Comparison of ENCODE assay signal across 15 cellular contexts in genomic region chr14:32710351-32711102, GRCh38.
A peak's percentile ranks its signal among the peaks of the same experiment; 100 is the strongest.
DNase-seq lines count a peak whose midpoint lies in the region; ATAC-seq and TF ChIP-seq lines count a peak whose summit lies in the region.
"Had no signal": no experiment of that assay in that cellular context is flagged by ENCODE, and none has a peak within 500 bp of the region (broad histone marks: within the 10 kb centered on the region; RNA-seq: fewer than 3 reads in every experiment).

No MANE protein-coding gene starts in this region.

- TF ChIP-seq EP300 in esophagus muscularis mucosa (IDR thresholded peaks at IDR 0.05), result no peak

- no peaks in the 10 kb centered on the region for H3K27me3 Mint-ChIP-seq in neural crest cell (ENCODE audit: low read depth)
- H3K27me3 Mint-ChIP-seq: activated CD4-positive, alpha-beta memory T cell treated with anti-CD3 and anti-CD28 coated beads for 36 hours had no signal

- H3K4me3 Mint-ChIP-seq in neural crest cell, result peak overlapping the region; percentile 11
- H3K4me3 Mint-ChIP-seq: activated CD4-positive, alpha-beta memory T cell treated with anti-CD3 and anti-CD28 coated beads for 36 hours; mesothelial cell of epicardium had no signal

- TF ChIP-seq POLR2A in esophagus muscularis mucosa (IDR thresholded peaks at IDR 0.05; ENCODE audit: low read depth), result no peak

- DNase-seq in Daoy (ENCODE audit: low read depth) (peak; percentile 66), OCI-M1 (lab: John Stamatoyannopoulos, UW) (peak; percentile 28), esophagus muscularis mucosa (ENCODE audit: extremely low spot score) (no peak), neural crest cell (ENCODE audit: low read depth, low spot score) (no peak), germinal center (ENCODE audit: low spot score) (no peak), NAMALWA (ENCODE audit: low spot score) (no peak), NCI-H1436 (lab: John Stamatoyannopoulos, UW) (no peak)
- DNase-seq: stimulated activated CD4-positive, alpha-beta T cell treated with anti-CD3 and anti-CD28 coated beads, Interleukin-4, amount 100 ng/mL, for 1 hour; stimulated activated naive CD4-positive, alpha-beta T cell; T1000 had no signal

- H3K9me3 Mint-ChIP-seq in neural crest cell, result no peaks in the 10 kb centered on the region
- H3K9me3 Mint-ChIP-seq: activated CD4-positive, alpha-beta memory T cell treated with anti-CD3 and anti-CD28 coated beads for 36 hours; mesothelial cell of epicardium had no signal

- H3K4me3 ChIP-seq in esophagus muscularis mucosa, result peak overlapping the region; percentile 36 to 43 (median 38)
- H3K4me3 ChIP-seq: cardiac muscle cell had no signal

- H3K9me3 ChIP-seq in esophagus muscularis mucosa, result no peaks in the 10 kb centered on the region
- H3K9me3 ChIP-seq: BE2C had no signal

- H3K4me1 ChIP-seq in esophagus muscularis mucosa, result peaks cover 15 to 51% (median 43%) of the 10 kb centered on the region in 4 donors

- no peaks in the 10 kb centered on the region for H3K36me3 Mint-ChIP-seq in neural crest cell (ENCODE audit: low read depth)
- H3K36me3 Mint-ChIP-seq: activated CD4-positive, alpha-beta memory T cell treated with anti-CD3 and anti-CD28 coated beads for 36 hours; mesothelial cell of epicardium had no signal

- intact Hi-C loops in esophagus muscularis mucosa (cut with DNase I), result loop anchor here (5.0 to 10.0 kb wide), 3 partner anchors 133 to 1084 kb away; partner anchors contain the start of gene NPAS3

- H3K27ac ChIP-seq in esophagus muscularis mucosa (replicated peaks in 1 of 4), result peak overlapping the region; percentile 72 to 80 (median 74)
- H3K27ac ChIP-seq: cardiac muscle cell had no signal

- peaks cover 36% of the 10 kb centered on the region for H3K4me1 Mint-ChIP-seq in neural crest cell

- TF ChIP-seq CTCF in esophagus muscularis mucosa (IDR thresholded peaks at IDR 0.05) (no peak), neural crest cell (conservative IDR thresholded peaks at IDR 0.05) (no peak)

- no peaks in the 10 kb centered on the region for H3K36me3 ChIP-seq in esophagus muscularis mucosa
- H3K36me3 ChIP-seq: BE2C, cardiac muscle cell had no signal

- ATAC-seq in HG02610 (IDR thresholded peaks at IDR 0.05; ENCODE audit: unreplicated experiment), result no peak

- H3K27me3 ChIP-seq in esophagus muscularis mucosa, result no peaks in the 10 kb centered on the region
- H3K27me3 ChIP-seq: BE2C, cardiac muscle cell had no signal

- no peak overlapping the region for H3K27ac Mint-ChIP-seq in neural crest cell (ENCODE audit: unreplicated experiment)
- H3K27ac Mint-ChIP-seq: activated CD4-positive, alpha-beta memory T cell treated with anti-CD3 and anti-CD28 coated beads for 36 hours; mesothelial cell of epicardium had no signal

- 31% methylated on average over 10 of the region's 11 CpGs for WGBS in esophagus muscularis mucosa

Comparison
In these comparisons a context has a peak if more than half of its experiments do, and no peak if none do; other contexts are left out.
1. DNase-seq: peak in Daoy (single experiment) and OCI-M1 (single experiment); none in esophagus muscularis mucosa (single experiment), neural crest cell (single experiment), germinal center (single experiment), NAMALWA (single experiment) and NCI-H1436 (single experiment).